ENCODE assay signal across 1 cellular context in genomic region chr9:131037336-131038255, GRCh38.
TF ChIP-seq lines count a peak whose summit lies in the region.

No MANE protein-coding gene starts in this region.

TF ChIP-seq in WTC11, 78 proteins besides CTCF, POLR2A, EP300 and RAD21 (continued from another document):
- TF ChIP-seq, protein P1, sequence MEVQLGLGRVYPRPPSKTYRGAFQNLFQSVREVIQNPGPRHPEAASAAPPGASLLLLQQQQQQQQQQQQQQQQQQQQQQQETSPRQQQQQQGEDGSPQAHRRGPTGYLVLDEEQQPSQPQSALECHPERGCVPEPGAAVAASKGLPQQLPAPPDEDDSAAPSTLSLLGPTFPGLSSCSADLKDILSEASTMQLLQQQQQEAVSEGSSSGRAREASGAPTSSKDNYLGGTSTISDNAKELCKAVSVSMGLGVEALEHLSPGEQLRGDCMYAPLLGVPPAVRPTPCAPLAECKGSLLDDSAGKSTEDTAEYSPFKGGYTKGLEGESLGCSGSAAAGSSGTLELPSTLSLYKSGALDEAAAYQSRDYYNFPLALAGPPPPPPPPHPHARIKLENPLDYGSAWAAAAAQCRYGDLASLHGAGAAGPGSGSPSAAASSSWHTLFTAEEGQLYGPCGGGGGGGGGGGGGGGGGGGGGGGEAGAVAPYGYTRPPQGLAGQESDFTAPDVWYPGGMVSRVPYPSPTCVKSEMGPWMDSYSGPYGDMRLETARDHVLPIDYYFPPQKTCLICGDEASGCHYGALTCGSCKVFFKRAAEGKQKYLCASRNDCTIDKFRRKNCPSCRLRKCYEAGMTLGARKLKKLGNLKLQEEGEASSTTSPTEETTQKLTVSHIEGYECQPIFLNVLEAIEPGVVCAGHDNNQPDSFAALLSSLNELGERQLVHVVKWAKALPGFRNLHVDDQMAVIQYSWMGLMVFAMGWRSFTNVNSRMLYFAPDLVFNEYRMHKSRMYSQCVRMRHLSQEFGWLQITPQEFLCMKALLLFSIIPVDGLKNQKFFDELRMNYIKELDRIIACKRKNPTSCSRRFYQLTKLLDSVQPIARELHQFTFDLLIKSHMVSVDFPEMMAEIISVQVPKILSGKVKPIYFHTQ (CRISPR knock-in tag; IDR thresholded peaks at IDR 0.05): no peak
- TF ChIP-seq FOXP1 (CRISPR knock-in tag; IDR thresholded peaks at IDR 0.05; ENCODE audit: borderline replicate concordance) (no peak), ELF4 (CRISPR knock-in tag; IDR thresholded peaks at IDR 0.05; ENCODE audit: low read depth) (no peak), RORB (CRISPR knock-in tag; IDR thresholded peaks at IDR 0.05) (no peak), TP53 (CRISPR knock-in tag; IDR thresholded peaks at IDR 0.05) (no peak), TCF7 (CRISPR knock-in tag; IDR thresholded peaks at IDR 0.05; ENCODE audit: low read depth) (no peak), KAT7 (CRISPR knock-in tag; IDR thresholded peaks at IDR 0.05; ENCODE audit: borderline replicate concordance) (no peak), ZNF396 (CRISPR knock-in tag; IDR thresholded peaks at IDR 0.05; ENCODE audit: borderline replicate concordance) (no peak), CBFB (CRISPR knock-in tag; IDR thresholded peaks at IDR 0.05; ENCODE audit: low read depth) (no peak)
- TF ChIP-seq, protein P2, sequence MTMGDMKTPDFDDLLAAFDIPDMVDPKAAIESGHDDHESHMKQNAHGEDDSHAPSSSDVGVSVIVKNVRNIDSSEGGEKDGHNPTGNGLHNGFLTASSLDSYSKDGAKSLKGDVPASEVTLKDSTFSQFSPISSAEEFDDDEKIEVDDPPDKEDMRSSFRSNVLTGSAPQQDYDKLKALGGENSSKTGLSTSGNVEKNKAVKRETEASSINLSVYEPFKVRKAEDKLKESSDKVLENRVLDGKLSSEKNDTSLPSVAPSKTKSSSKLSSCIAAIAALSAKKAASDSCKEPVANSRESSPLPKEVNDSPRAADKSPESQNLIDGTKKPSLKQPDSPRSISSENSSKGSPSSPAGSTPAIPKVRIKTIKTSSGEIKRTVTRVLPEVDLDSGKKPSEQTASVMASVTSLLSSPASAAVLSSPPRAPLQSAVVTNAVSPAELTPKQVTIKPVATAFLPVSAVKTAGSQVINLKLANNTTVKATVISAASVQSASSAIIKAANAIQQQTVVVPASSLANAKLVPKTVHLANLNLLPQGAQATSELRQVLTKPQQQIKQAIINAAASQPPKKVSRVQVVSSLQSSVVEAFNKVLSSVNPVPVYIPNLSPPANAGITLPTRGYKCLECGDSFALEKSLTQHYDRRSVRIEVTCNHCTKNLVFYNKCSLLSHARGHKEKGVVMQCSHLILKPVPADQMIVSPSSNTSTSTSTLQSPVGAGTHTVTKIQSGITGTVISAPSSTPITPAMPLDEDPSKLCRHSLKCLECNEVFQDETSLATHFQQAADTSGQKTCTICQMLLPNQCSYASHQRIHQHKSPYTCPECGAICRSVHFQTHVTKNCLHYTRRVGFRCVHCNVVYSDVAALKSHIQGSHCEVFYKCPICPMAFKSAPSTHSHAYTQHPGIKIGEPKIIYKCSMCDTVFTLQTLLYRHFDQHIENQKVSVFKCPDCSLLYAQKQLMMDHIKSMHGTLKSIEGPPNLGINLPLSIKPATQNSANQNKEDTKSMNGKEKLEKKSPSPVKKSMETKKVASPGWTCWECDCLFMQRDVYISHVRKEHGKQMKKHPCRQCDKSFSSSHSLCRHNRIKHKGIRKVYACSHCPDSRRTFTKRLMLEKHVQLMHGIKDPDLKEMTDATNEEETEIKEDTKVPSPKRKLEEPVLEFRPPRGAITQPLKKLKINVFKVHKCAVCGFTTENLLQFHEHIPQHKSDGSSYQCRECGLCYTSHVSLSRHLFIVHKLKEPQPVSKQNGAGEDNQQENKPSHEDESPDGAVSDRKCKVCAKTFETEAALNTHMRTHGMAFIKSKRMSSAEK (CRISPR knock-in tag; IDR thresholded peaks at IDR 0.05; ENCODE audit: borderline replicate concordance): no peak
